ENCODE assay signal across 27 cellular contexts in genomic region chr15:95016511-95017219, GRCh38.
A peak's percentile ranks its signal among the peaks of the same experiment; 100 is the strongest.
DNase-seq lines count a peak whose midpoint lies in the region; ATAC-seq and TF ChIP-seq lines count a peak whose summit lies in the region.
"Had no signal": no experiment of that assay in that cellular context is flagged by ENCODE, and none has a peak within 500 bp of the region (broad histone marks: within the 10 kb centered on the region; RNA-seq: fewer than 3 reads in every experiment).

No MANE protein-coding gene starts in this region.

- TF ChIP-seq EP300 in stomach (IDR thresholded peaks at IDR 0.05) = no peak

- H3K9me3 ChIP-seq in Panc1 (ENCODE audit: control insufficient read depth, insufficient read depth, low read depth, low read length) = peaks cover under 1% of the 10 kb centered on the region; the same call in 1 of the 2 replicates
- H3K9me3 ChIP-seq in stomach = no peaks in the 10 kb centered on the region
- H3K9me3 ChIP-seq: Peyer's patch, sigmoid colon had no signal

- POLR2A ChIA-PET in Panc1 (lab: Charles Lee) = no interaction called here

- H3K4me1 Mint-ChIP-seq in nephron = peaks cover 40% of the 10 kb centered on the region
- H3K4me1 Mint-ChIP-seq: central memory CD8-positive, alpha-beta T cell; naive thymus-derived CD8-positive, alpha-beta T cell had no signal

- TF ChIP-seq CTCF in Panc1 (IDR thresholded peaks at IDR 0.05) = no peak
- TF ChIP-seq CTCF in nephron (IDR thresholded peaks at IDR 0.05; ENCODE audit: unreplicated experiment in 3 of 3) = no peak
- TF ChIP-seq CTCF in stomach (IDR thresholded peaks at IDR 0.05) = no peak

- H3K4me3 Mint-ChIP-seq in nephron = no peak overlapping the region
- H3K4me3 Mint-ChIP-seq: activated T-cell treated with anti-CD3 and anti-CD28 coated beads, Interleukin-2, amount 50 U/mL, for 4 hours; central memory CD8-positive, alpha-beta T cell; naive thymus-derived CD8-positive, alpha-beta T cell had no signal

- 45 to 74% (median 63%) methylated on average over 2 of the region's 2 CpGs for WGBS in stomach, 5 donors

- H3K27me3 Mint-ChIP-seq in nephron (ENCODE audit: low read depth) = peaks cover 3% of the 10 kb centered on the region
- H3K27me3 Mint-ChIP-seq: central memory CD8-positive, alpha-beta T cell had no signal

- no TSS peak for BruUV-seq in Panc1 (replicated peaks; lab: Mats Ljungman, UMichigan)

- H3K27ac ChIP-seq in Panc1 (ENCODE audit: low read length) = 0 out of 2 replicates have a peak overlapping the region, but pooled peaks have one; percentile 35
- H3K27ac ChIP-seq in stomach = no peak overlapping the region
- H3K27ac ChIP-seq: Peyer's patch, sigmoid colon had no signal

- no peak overlapping the region for H3K4me3 ChIP-seq in Panc1 (ENCODE audit: low read depth in 2 of 2, low read length in 2 of 2)
- H3K4me3 ChIP-seq in stomach = no peak overlapping the region
- H3K4me3 ChIP-seq: Peyer's patch, sigmoid colon had no signal

- H3K4me1 ChIP-seq in Panc1 (ENCODE audit: control insufficient read depth, insufficient read depth, low read length) (peaks cover 3% of the 10 kb centered on the region), stomach (peaks cover 0 to 31% (median 13%) of the 10 kb centered on the region in 4 donors)
- H3K4me1 ChIP-seq: Peyer's patch had no signal

- TF ChIP-seq POLR2A in stomach (IDR thresholded peaks at IDR 0.05) = no peak

- DNase-seq in AG20443 (ENCODE audit: low spot score) = peak; percentile 16
- no peak for DNase-seq in Panc1 (ENCODE audit: low read depth, low spot score)
- DNase-seq in left cardiac atrium = no peak
- no peak for DNase-seq in stomach
- DNase-seq in NOMO-1 treated with DMSO at 0.1 percent for 48 hours (lab: John Stamatoyannopoulos, UW; ENCODE audit: unreplicated experiment) = no peak
- no peak for DNase-seq in stimulated activated CD4-positive, alpha-beta T cell treated with anti-CD3 and anti-CD28 coated beads, Interleukin-4, amount 100 ng/mL, for 24 hours
- no peak for DNase-seq in stimulated activated CD4-positive, alpha-beta T cell treated with anti-CD3 and anti-CD28 coated beads, Interleukin-12 subunit alpha, Interleukin-12 subunit beta, amount 100 ng/mL, for 4 hours
- DNase-seq: activated CD4-positive, CD25-positive, alpha-beta regulatory T cell; activated CD8-positive, alpha-beta memory T cell treated with anti-CD3 and anti-CD28 coated beads for 24 hours; activated naive CD4-positive, alpha-beta T cell treated with Interleukin-2 at 50 U/mL for 16 hours; activated T-cell treated with anti-CD3 and anti-CD28 coated beads, Interleukin-2, amount 50 U/mL, for 4 hours; anterior cingulate cortex; COR-L47; DMS79 treated with DMSO at 0.1 percent for 48 hours; H7; Karpas-422; naive thymus-derived CD8-positive, alpha-beta T cell; NCI-H1048; NCI-H187 treated with DMSO at 0.1 percent for 48 hours; NCI-H345; NCI-H82; Peyer's patch; sigmoid colon; stimulated activated CD4-positive, alpha-beta T cell treated with anti-CD3 and anti-CD28 coated beads, Interleukin-2, amount 100 ng/mL, for 24 hours; stimulated activated naive CD4-positive, alpha-beta T cell had no signal

- H3K27ac Mint-ChIP-seq in nephron = peak overlapping the region in 2 of 3 experiments; percentile 41 to 87
- H3K27ac Mint-ChIP-seq: naive thymus-derived CD8-positive, alpha-beta T cell had no signal

- H3K36me3 Mint-ChIP-seq in nephron (ENCODE audit: low read depth) = no peaks in the 10 kb centered on the region
- H3K36me3 Mint-ChIP-seq: naive thymus-derived CD8-positive, alpha-beta T cell had no signal

- in situ Hi-C loops in Panc1 (cut with HindIII; ENCODE audit: low pct_unique_long_range_greater_than_20kb, low sequenced_read_pairs) = no loop called here

- CTCF ChIA-PET in Panc1 (lab: Charles Lee) = no interaction called here

- intact Hi-C loops in Panc1 (cut with micrococcal nuclease; ENCODE audit: unreplicated experiment) (no loop called here), left cardiac atrium (cut with DNase I) (no loop called here), stomach (cut with DNase I; ENCODE audit: low total_unique reads) (no loop called here)

- H3K27me3 ChIP-seq in Panc1 (ENCODE audit: control insufficient read depth, insufficient read depth, low read length) = no peaks in the 10 kb centered on the region
- H3K27me3 ChIP-seq in stomach = no peaks in the 10 kb centered on the region
- H3K27me3 ChIP-seq: Peyer's patch, sigmoid colon had no signal

- H3K9me3 Mint-ChIP-seq in nephron = peaks cover 4% of the 10 kb centered on the region
- H3K9me3 Mint-ChIP-seq: activated T-cell treated with anti-CD3 and anti-CD28 coated beads, Interleukin-2, amount 50 U/mL, for 4 hours; central memory CD8-positive, alpha-beta T cell had no signal

- H3K36me3 ChIP-seq in Panc1 (ENCODE audit: control insufficient read depth, insufficient read depth, low read length) (no peaks in the 10 kb centered on the region), stomach (no peaks in the 10 kb centered on the region)
- H3K36me3 ChIP-seq: Peyer's patch, sigmoid colon had no signal

- no peak for ATAC-seq in Panc1
- ATAC-seq in left cardiac atrium = peak; percentile 69 to 85
- ATAC-seq: activated T-cell treated with anti-CD3 and anti-CD28 coated beads, Interleukin-2, amount 50 U/mL, for 4 hours; naive thymus-derived CD8-positive, alpha-beta T cell had no signal
